ENCODE assay signal across 14 cellular contexts in genomic region chr3:172678068-172678467, GRCh38.
A peak's percentile ranks its signal among the peaks of the same experiment; 100 is the strongest.
DNase-seq lines count a peak whose midpoint lies in the region; ATAC-seq and TF ChIP-seq lines count a peak whose summit lies in the region.
"Had no signal": no experiment of that assay in that cellular context is flagged by ENCODE, and none has a peak within 500 bp of the region (broad histone marks: within the 10 kb centered on the region; RNA-seq: fewer than 3 reads in every experiment).

No MANE protein-coding gene starts in this region.

- H3K27ac ChIP-seq in OCI-LY1 (ENCODE audit: low read depth, low read length, poor library complexity, severe bottlenecking), result peak overlapping the region; percentile 81
- H3K27ac ChIP-seq: SJCRH30 had no signal

- H3K4me3 ChIP-seq in OCI-LY1 (ENCODE audit: low read depth, low read length, poor library complexity, severe bottlenecking) (peak overlapping the region; percentile 16), epithelial cell of esophagus (ENCODE audit: low read length) (no peak overlapping the region)
- H3K4me3 ChIP-seq: SJCRH30 had no signal

- H3K9me2 ChIP-seq in OCI-LY1 (ENCODE audit: low read depth, low read length), result no peaks in the 10 kb centered on the region

- H4K20me1 ChIP-seq in OCI-LY1 (ENCODE audit: insufficient read depth, low read length), result no peaks in the 10 kb centered on the region

- no peaks in the 10 kb centered on the region for H3K27me3 ChIP-seq in OCI-LY1 (ENCODE audit: insufficient read depth, low read length)
- H3K27me3 ChIP-seq: SJCRH30 had no signal

- H3K27ac Mint-ChIP-seq in nephron, result peak overlapping the region in 2 of 3 experiments; percentile 16 to 27
- H3K27ac Mint-ChIP-seq: activated B cell treated with CpG ODN at 0.5 μM for 24 hours had no signal

- peaks cover 9% of the 10 kb centered on the region for H3K4me1 Mint-ChIP-seq in nephron

- peak overlapping the region in 1 of 3 experiments; percentile 9 for H3K4me3 Mint-ChIP-seq in nephron
- H3K4me3 Mint-ChIP-seq: activated B cell treated with CpG ODN at 0.5 μM for 24 hours had no signal

- no peaks in the 10 kb centered on the region for H3K36me3 ChIP-seq in OCI-LY1 (ENCODE audit: insufficient read depth, low read length)
- H3K36me3 ChIP-seq: SJCRH30 had no signal

- peak overlapping the region; percentile 42 for H3K4me2 ChIP-seq in OCI-LY1 (ENCODE audit: low read length)

- H3K9me3 ChIP-seq in OCI-LY1 (ENCODE audit: low read length), result no peaks in the 10 kb centered on the region
- H3K9me3 ChIP-seq: SJCRH30 had no signal

- ATAC-seq in GM18502 (IDR thresholded peaks at IDR 0.05; ENCODE audit: poor library complexity, unreplicated experiment), result no peak

- no peaks in the 10 kb centered on the region for H3K9me3 Mint-ChIP-seq in nephron
- H3K9me3 Mint-ChIP-seq: activated B cell treated with CpG ODN at 0.5 μM for 24 hours had no signal

- peaks cover 21% of the 10 kb centered on the region for H3K4me1 ChIP-seq in OCI-LY1 (ENCODE audit: insufficient read depth, low read length, severe bottlenecking)
- H3K4me1 ChIP-seq: SJCRH30 had no signal

- H2AFZ ChIP-seq in OCI-LY1 (ENCODE audit: low read length), result no peak overlapping the region

- DNase-seq in AG09319 (ENCODE audit: extremely low read depth, low read depth) (peak; percentile 7), epithelial cell of esophagus (ENCODE audit: low read depth) (peak; percentile 52), NCI-H510A treated with DMSO at 0.1 percent for 48 hours (lab: John Stamatoyannopoulos, UW) (no peak)
- DNase-seq in activated CD4-positive, alpha-beta T cell treated with anti-CD3 and anti-CD28 coated beads for 4 hours, result no peak
- no peak for DNase-seq in stimulated activated CD4-positive, alpha-beta T cell treated with anti-CD3 and anti-CD28 coated beads, Interleukin-2, amount 100 ng/mL, for 24 hours
- DNase-seq: activated B cell treated with CpG ODN at 0.5 μM for 24 hours; activated T-cell treated with anti-CD3 and anti-CD28 coated beads for 4 hours; effector CD8-positive, alpha-beta T cell; NCI-H1105; SJCRH30; small intestine had no signal

- H3K79me2 ChIP-seq in OCI-LY1 (ENCODE audit: insufficient read depth, low read length), result no peaks in the 10 kb centered on the region

- H3K36me3 Mint-ChIP-seq in nephron (ENCODE audit: low read depth), result no peaks in the 10 kb centered on the region

- no peaks in the 10 kb centered on the region for H3F3A ChIP-seq in OCI-LY1 (ENCODE audit: insufficient read depth, low read length)

- TF ChIP-seq CTCF in AG09319 (IDR thresholded peaks at IDR 0.05; ENCODE audit: low read depth, low read length) (no peak), OCI-LY1 (IDR thresholded peaks at IDR 0.05; ENCODE audit: low read length) (no peak), epithelial cell of esophagus (IDR thresholded peaks at IDR 0.05; ENCODE audit: insufficient read depth, low read depth, low read length, missing control alignments) (no peak), nephron (IDR thresholded peaks at IDR 0.05; ENCODE audit: unreplicated experiment in 3 of 3) (no peak)

- no peaks in the 10 kb centered on the region for H3K27me3 Mint-ChIP-seq in nephron (ENCODE audit: low read depth)
- H3K27me3 Mint-ChIP-seq: activated B cell treated with CpG ODN at 0.5 μM for 24 hours had no signal

- H3K9ac ChIP-seq in OCI-LY1 (ENCODE audit: low read length), result peak overlapping the region; percentile 17; the same call in 1 of the 2 replicates

Comparison
In these comparisons a context has a peak if more than half of its experiments do, and no peak if none do; other contexts are left out.
1. DNase-seq: peak in AG09319 (single experiment) and epithelial cell of esophagus (single experiment); none in activated CD4-positive, alpha-beta T cell treated with anti-CD3 and anti-CD28 coated beads for 4 hours (0 of 2), NCI-H510A treated with DMSO at 0.1 percent for 48 hours (single experiment) and stimulated activated CD4-positive, alpha-beta T cell treated with anti-CD3 and anti-CD28 coated beads, Interleukin-2, amount 100 ng/mL, for 24 hours (0 of 2).